Comparison of ENCODE assay signal across 1 cellular context in genomic region chr14:67819563-67820411, GRCh38.
TF ChIP-seq lines count a peak whose summit lies in the region.

RAD51B (plus strand) TSS chr14:67819779.

TF ChIP-seq in HepG2, 621 proteins besides CTCF, POLR2A, EP300 and RAD21 (continued from another document and continues in another):
- peak; percentile 43; the same call in 1 of the 2 replicates for TF ChIP-seq KMT2A (CRISPR knock-in tag; IDR thresholded peaks at IDR 0.05)
- TF ChIP-seq ZC3H4 (CRISPR knock-in tag; IDR thresholded peaks at IDR 0.05; ENCODE audit: borderline replicate concordance): no peak
- TF ChIP-seq ZNF790 (CRISPR knock-in tag; IDR thresholded peaks at IDR 0.05; ENCODE audit: borderline replicate concordance): no peak
- TF ChIP-seq ZNF746 (CRISPR knock-in tag; IDR thresholded peaks at IDR 0.05): no peak
- TF ChIP-seq CENPT (CRISPR knock-in tag; IDR thresholded peaks at IDR 0.05; ENCODE audit: low read depth): no peak
- TF ChIP-seq ZNF180 (CRISPR knock-in tag; IDR thresholded peaks at IDR 0.05; ENCODE audit: borderline replicate concordance, low read depth): no peak
- TF ChIP-seq SRSF4 (IDR thresholded peaks at IDR 0.05; ENCODE audit: low read depth, low read length, poor library complexity, severe bottlenecking): no peak
- TF ChIP-seq HOXA5 (CRISPR knock-in tag; IDR thresholded peaks at IDR 0.05): no peak
- peak; percentile 100 for TF ChIP-seq NFYC (CRISPR knock-in tag; IDR thresholded peaks at IDR 0.05)
- peak; percentile 61 for TF ChIP-seq MAX (IDR thresholded peaks at IDR 0.05)
- TF ChIP-seq ZNF333 (CRISPR knock-in tag; IDR thresholded peaks at IDR 0.05; ENCODE audit: borderline replicate concordance): no peak
- no peak for TF ChIP-seq ZSCAN12 (CRISPR knock-in tag; IDR thresholded peaks at IDR 0.05)
- no peak for TF ChIP-seq ZNF775 (CRISPR knock-in tag; IDR thresholded peaks at IDR 0.05; ENCODE audit: borderline replicate concordance)
- peak; percentile 29; the same call in 1 of the 2 replicates for TF ChIP-seq SALL1 (CRISPR knock-in tag; IDR thresholded peaks at IDR 0.05)
- TF ChIP-seq FOXO4 (CRISPR knock-in tag; conservative IDR thresholded peaks at IDR 0.05): no peak
- TF ChIP-seq ZNF280B (CRISPR knock-in tag; IDR thresholded peaks at IDR 0.05; ENCODE audit: borderline replicate concordance): no peak
- no peak for TF ChIP-seq ZNF34 (CRISPR knock-in tag; IDR thresholded peaks at IDR 0.05; ENCODE audit: borderline replicate concordance)
- no peak for TF ChIP-seq ZNF33A (CRISPR knock-in tag; IDR thresholded peaks at IDR 0.05; ENCODE audit: borderline replicate concordance)
- TF ChIP-seq THAP11 (CRISPR knock-in tag; IDR thresholded peaks at IDR 0.05): peak; percentile 100
- peak; percentile 94 for TF ChIP-seq KDM5A (IDR thresholded peaks at IDR 0.05; ENCODE audit: borderline replicate concordance, low read length)
- TF ChIP-seq HOXA3 (CRISPR knock-in tag; IDR thresholded peaks at IDR 0.05): peak; percentile 65; the same call in 1 of the 2 replicates
- no peak for TF ChIP-seq NFE2L1 (CRISPR knock-in tag; IDR thresholded peaks at IDR 0.05; ENCODE audit: borderline replicate concordance)
- no peak for TF ChIP-seq RFXAP (CRISPR knock-in tag; IDR thresholded peaks at IDR 0.05; ENCODE audit: borderline replicate concordance)
- no peak for TF ChIP-seq LCORL (IDR thresholded peaks at IDR 0.05)
- 0 out of 2 replicates have a peak, but pooled peaks have one; percentile 39 for TF ChIP-seq LCORL (CRISPR knock-in tag; IDR thresholded peaks at IDR 0.05)
- no peak for TF ChIP-seq ZNF446 (CRISPR knock-in tag; IDR thresholded peaks at IDR 0.05)
- TF ChIP-seq ZNF709 (CRISPR knock-in tag; IDR thresholded peaks at IDR 0.05): no peak
- no peak for TF ChIP-seq SNAPC5 (CRISPR knock-in tag; IDR thresholded peaks at IDR 0.05; ENCODE audit: borderline replicate concordance)
- no peak for TF ChIP-seq HNF4A (CRISPR knock-in tag; IDR thresholded peaks at IDR 0.05)
- TF ChIP-seq ZNF574 (CRISPR knock-in tag; IDR thresholded peaks at IDR 0.05): peak; percentile 41; the same call in 1 of the 2 replicates
- no peak for TF ChIP-seq ZBTB42 (CRISPR knock-in tag; IDR thresholded peaks at IDR 0.05)
- TF ChIP-seq TBP (CRISPR knock-in tag; IDR thresholded peaks at IDR 0.05): no peak
- no peak for TF ChIP-seq ZZZ3 (CRISPR knock-in tag; IDR thresholded peaks at IDR 0.05; ENCODE audit: borderline replicate concordance)
- TF ChIP-seq HNRNPUL1 (IDR thresholded peaks at IDR 0.05; ENCODE audit: low read depth, low read length): no peak
- TF ChIP-seq ZNF230 (CRISPR knock-in tag; IDR thresholded peaks at IDR 0.05): no peak
- no peak for TF ChIP-seq ZC3H13 (CRISPR knock-in tag; IDR thresholded peaks at IDR 0.05)
- TF ChIP-seq CENPBD1 (CRISPR knock-in tag; IDR thresholded peaks at IDR 0.05; ENCODE audit: borderline replicate concordance, low read depth): no peak
- TF ChIP-seq KDM3A (CRISPR knock-in tag; IDR thresholded peaks at IDR 0.05; ENCODE audit: low read depth): no peak
- no peak for TF ChIP-seq ZNF724P (CRISPR knock-in tag; IDR thresholded peaks at IDR 0.05; ENCODE audit: borderline replicate concordance)
- TF ChIP-seq ZNF776 (CRISPR knock-in tag; IDR thresholded peaks at IDR 0.05): no peak
- peak; percentile 64; the same call in 1 of the 2 replicates for TF ChIP-seq TARDBP (CRISPR knock-in tag; IDR thresholded peaks at IDR 0.05)
- no peak for TF ChIP-seq ZKSCAN5 (CRISPR knock-in tag; IDR thresholded peaks at IDR 0.05)
- no peak for TF ChIP-seq ZNF326 (CRISPR knock-in tag; IDR thresholded peaks at IDR 0.05; ENCODE audit: borderline replicate concordance)
- TF ChIP-seq STAG1 (CRISPR knock-in tag; IDR thresholded peaks at IDR 0.05): no peak
- no peak for TF ChIP-seq ZNF142 (CRISPR knock-in tag; IDR thresholded peaks at IDR 0.05)
- TF ChIP-seq ZNF24 (IDR thresholded peaks at IDR 0.05): no peak
- no peak for TF ChIP-seq NPAS2 (CRISPR knock-in tag; IDR thresholded peaks at IDR 0.05; ENCODE audit: borderline replicate concordance)
- no peak for TF ChIP-seq ZNF503 (CRISPR knock-in tag; IDR thresholded peaks at IDR 0.05)
- no peak for TF ChIP-seq ZNF747 (CRISPR knock-in tag; IDR thresholded peaks at IDR 0.05; ENCODE audit: borderline replicate concordance)
- TF ChIP-seq KLF16 (CRISPR knock-in tag; IDR thresholded peaks at IDR 0.05): peak in 1 of 2 experiments; percentile 52; a peak in 1 of 4 replicates
- no peak for TF ChIP-seq ZNF550 (CRISPR knock-in tag; IDR thresholded peaks at IDR 0.05; ENCODE audit: borderline replicate concordance)
- TF ChIP-seq NCOR1 (IDR thresholded peaks at IDR 0.05; ENCODE audit: borderline replicate concordance, low read length): no peak
- no peak for TF ChIP-seq ZSCAN29 (CRISPR knock-in tag; conservative IDR thresholded peaks at IDR 0.05)
- no peak for TF ChIP-seq ZNF12 (CRISPR knock-in tag; IDR thresholded peaks at IDR 0.05)
- TF ChIP-seq E2F5 (CRISPR knock-in tag; conservative IDR thresholded peaks at IDR 0.05): peak; percentile 18; the same call in 1 of the 2 replicates
- TF ChIP-seq ZNF234 (CRISPR knock-in tag; conservative IDR thresholded peaks at IDR 0.05): no peak
